1 cellular context compared by ENCODE assay signal in the genomic region with DNA sequence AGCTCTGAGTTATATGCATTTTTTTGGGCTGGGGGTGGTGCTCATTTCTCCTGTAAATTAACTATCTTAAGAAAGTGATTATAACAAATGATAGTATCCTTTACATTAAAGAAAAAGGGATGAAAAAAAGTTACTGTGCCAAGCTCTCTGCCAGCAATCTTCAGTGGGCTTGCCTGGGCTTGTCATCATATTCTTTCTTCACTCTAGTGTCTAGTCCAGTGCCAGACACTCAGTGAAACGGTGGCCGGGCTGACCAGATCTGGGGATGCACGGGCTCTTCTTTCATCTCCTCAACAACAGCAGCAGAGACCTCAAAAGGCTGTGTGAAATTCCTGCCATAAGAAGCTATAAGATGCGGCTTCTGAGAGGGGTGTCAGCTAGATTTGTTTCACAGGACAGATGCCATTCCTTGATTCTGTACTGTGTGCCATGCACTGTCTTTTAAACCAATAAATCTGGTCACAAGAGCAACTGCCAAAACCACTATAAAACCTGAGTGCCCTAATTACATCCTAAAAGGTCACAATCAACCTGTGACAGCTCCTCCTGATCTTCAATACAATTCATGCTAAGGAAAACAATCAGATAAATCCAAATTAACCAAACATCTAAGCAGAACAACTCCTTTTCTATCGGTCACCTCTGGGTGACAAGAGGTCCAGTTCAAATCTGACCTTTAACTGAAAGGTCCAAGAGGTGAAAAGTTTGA.
TF ChIP-seq lines count a peak whose summit lies in the region.

No MANE protein-coding gene starts in this region.

TF ChIP-seq in WTC11, 78 proteins besides CTCF, POLR2A, EP300 and RAD21:
- TF ChIP-seq FOXP1 (CRISPR knock-in tag; IDR thresholded peaks at IDR 0.05; ENCODE audit: borderline replicate concordance) (no peak), ZNF423 (CRISPR knock-in tag; IDR thresholded peaks at IDR 0.05) (no peak), MXD4 (CRISPR knock-in tag; IDR thresholded peaks at IDR 0.05; ENCODE audit: borderline replicate concordance) (no peak), JUN (CRISPR knock-in tag; IDR thresholded peaks at IDR 0.05) (no peak)
- TF ChIP-seq, protein P1, sequence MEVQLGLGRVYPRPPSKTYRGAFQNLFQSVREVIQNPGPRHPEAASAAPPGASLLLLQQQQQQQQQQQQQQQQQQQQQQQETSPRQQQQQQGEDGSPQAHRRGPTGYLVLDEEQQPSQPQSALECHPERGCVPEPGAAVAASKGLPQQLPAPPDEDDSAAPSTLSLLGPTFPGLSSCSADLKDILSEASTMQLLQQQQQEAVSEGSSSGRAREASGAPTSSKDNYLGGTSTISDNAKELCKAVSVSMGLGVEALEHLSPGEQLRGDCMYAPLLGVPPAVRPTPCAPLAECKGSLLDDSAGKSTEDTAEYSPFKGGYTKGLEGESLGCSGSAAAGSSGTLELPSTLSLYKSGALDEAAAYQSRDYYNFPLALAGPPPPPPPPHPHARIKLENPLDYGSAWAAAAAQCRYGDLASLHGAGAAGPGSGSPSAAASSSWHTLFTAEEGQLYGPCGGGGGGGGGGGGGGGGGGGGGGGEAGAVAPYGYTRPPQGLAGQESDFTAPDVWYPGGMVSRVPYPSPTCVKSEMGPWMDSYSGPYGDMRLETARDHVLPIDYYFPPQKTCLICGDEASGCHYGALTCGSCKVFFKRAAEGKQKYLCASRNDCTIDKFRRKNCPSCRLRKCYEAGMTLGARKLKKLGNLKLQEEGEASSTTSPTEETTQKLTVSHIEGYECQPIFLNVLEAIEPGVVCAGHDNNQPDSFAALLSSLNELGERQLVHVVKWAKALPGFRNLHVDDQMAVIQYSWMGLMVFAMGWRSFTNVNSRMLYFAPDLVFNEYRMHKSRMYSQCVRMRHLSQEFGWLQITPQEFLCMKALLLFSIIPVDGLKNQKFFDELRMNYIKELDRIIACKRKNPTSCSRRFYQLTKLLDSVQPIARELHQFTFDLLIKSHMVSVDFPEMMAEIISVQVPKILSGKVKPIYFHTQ (CRISPR knock-in tag; IDR thresholded peaks at IDR 0.05): no peak
- TF ChIP-seq, protein P2, sequence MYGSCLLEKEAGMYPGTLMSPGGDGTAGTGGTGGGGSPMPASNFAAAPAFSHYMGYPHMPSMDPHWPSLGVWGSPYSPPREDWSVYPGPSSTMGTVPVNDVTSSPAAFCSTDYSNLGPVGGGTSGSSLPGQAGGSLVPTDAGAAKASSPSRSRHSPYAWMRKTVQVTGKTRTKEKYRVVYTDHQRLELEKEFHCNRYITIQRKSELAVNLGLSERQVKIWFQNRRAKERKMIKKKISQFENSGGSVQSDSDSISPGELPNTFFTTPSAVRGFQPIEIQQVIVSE (CRISPR knock-in tag; IDR thresholded peaks at IDR 0.05; ENCODE audit: borderline replicate concordance): no peak
